8 cellular contexts compared by ENCODE assay signal in the genomic region with DNA sequence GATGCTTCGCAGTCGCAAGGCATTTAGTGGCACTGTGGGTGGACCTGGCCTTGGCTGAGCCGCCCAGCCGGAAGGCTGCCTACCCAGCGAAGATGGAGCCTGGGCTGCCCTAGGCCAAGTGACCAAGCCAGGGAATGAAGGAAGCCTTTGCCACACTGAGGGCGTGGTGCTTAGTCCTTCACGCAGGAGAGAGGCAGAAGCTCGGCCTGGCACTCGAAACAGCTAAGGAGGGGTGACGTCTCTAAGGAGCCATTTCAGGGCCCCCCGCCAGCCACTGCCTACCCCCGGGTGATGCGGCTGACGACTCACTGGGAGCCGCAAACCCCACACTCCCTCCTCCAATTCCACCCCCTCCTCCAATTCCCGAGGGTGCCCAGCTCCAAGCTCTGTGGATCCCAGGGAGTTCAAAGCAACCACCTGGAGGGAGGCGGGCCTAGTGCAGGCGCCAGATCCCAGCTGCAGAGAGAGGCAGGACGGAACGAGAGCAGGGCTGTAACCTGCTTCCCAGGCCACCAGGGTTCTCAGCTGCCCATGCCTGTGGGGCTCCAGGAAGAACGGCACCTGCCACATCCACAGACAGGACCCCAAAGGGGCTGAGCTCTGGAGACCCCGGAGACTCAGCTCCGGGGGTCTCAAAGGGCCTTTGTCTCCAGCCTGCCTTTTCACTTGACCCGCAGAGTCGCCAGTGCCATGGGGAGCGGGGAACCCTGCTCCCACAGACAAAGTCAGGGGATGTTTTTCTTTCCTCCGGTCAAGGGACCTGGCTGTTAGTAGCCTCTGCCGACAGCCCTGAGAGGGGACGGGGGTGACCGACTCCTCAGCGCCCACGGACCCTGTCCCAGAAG.
A peak's percentile ranks its signal among the peaks of the same experiment; 100 is the strongest.
DNase-seq lines count a peak whose midpoint lies in the region; ATAC-seq and TF ChIP-seq lines count a peak whose summit lies in the region.

No MANE protein-coding gene starts in this region.

- no peaks in the 10 kb centered on the region for H3K36me3 ChIP-seq in SK-N-MC (ENCODE audit: insufficient read depth, low read length)

- peak overlapping the region; percentile 84 for H3K4me3 Mint-ChIP-seq in activated naive CD4-positive, alpha-beta T cell treated with anti-CD3 and anti-CD28 coated beads, Interleukin-2, amount 10 ng/mL, durations not matched to agents 7 days and 5 days

- H3K36me3 Mint-ChIP-seq in activated naive CD4-positive, alpha-beta T cell treated with anti-CD3 and anti-CD28 coated beads, Interleukin-2, amount 10 ng/mL, durations not matched to agents 7 days and 5 days: no peaks in the 10 kb centered on the region

- H3K27me3 Mint-ChIP-seq in activated naive CD4-positive, alpha-beta T cell treated with anti-CD3 and anti-CD28 coated beads, Interleukin-2, amount 10 ng/mL, durations not matched to agents 7 days and 5 days: peaks cover 3% of the 10 kb centered on the region

- DNase-seq in activated naive CD4-positive, alpha-beta T cell treated with anti-CD3 and anti-CD28 coated beads, Interleukin-2, amount 10 ng/mL, durations not matched to agents 7 days and 5 days: peak; percentile 53
- no peak for DNase-seq in activated naive CD4-positive, alpha-beta T cell treated with Interleukin-2 at 50 U/mL for 16 hours
- DNase-seq in SK-N-MC (ENCODE audit: low read depth, low spot score) (no peak), foreskin keratinocyte (peak in 1 of 2 donors; percentile 33), retinal pigment epithelial cell (ENCODE audit: low read depth) (no peak), HUDEP-2 (lab: John Stamatoyannopoulos, UW; ENCODE audit: unreplicated experiment in 76 of 76) (no peak)

- H3K27ac ChIP-seq in SK-N-MC (no peak overlapping the region), foreskin keratinocyte (no peak overlapping the region)

- H3K4me1 Mint-ChIP-seq in activated naive CD4-positive, alpha-beta T cell treated with anti-CD3 and anti-CD28 coated beads, Interleukin-2, amount 10 ng/mL, durations not matched to agents 7 days and 5 days: peaks cover 18% of the 10 kb centered on the region

- CTCF ChIA-PET in activated naive CD4-positive, alpha-beta T cell treated with anti-CD3 and anti-CD28 coated beads, Interleukin-2, amount 10 ng/mL, durations not matched to agents 7 days and 5 days (lab: Charles Lee): interaction anchor here (1.2 to 1.9 kb wide), 2 partner anchors 11 to 78 kb away, joined by 3 to 8 read pairs; no protein-coding TSS in a partner anchor

- H3K9me3 ChIP-seq in SK-N-MC (ENCODE audit: low read depth, low read length): no peaks in the 10 kb centered on the region

- H3K27me3 ChIP-seq in foreskin keratinocyte: peaks cover 23% of the 10 kb centered on the region

- H3K4me1 ChIP-seq in foreskin keratinocyte: no peaks in the 10 kb centered on the region

- no peaks in the 10 kb centered on the region for H3K9me3 Mint-ChIP-seq in activated naive CD4-positive, alpha-beta T cell treated with anti-CD3 and anti-CD28 coated beads, Interleukin-2, amount 10 ng/mL, durations not matched to agents 7 days and 5 days

- ATAC-seq in foreskin keratinocyte: peak; percentile 52
- ATAC-seq in HG02759 (IDR thresholded peaks at IDR 0.05; ENCODE audit: unreplicated experiment): no peak
- no peak for ATAC-seq in GM19455 (IDR thresholded peaks at IDR 0.05; ENCODE audit: unreplicated experiment)

- peak overlapping the region; percentile 66 for H3K9ac ChIP-seq in SK-N-MC (ENCODE audit: insufficient read length)

- H3K27ac Mint-ChIP-seq in activated naive CD4-positive, alpha-beta T cell treated with anti-CD3 and anti-CD28 coated beads, Interleukin-2, amount 10 ng/mL, durations not matched to agents 7 days and 5 days: peak overlapping the region; percentile 90

- TF ChIP-seq CTCF in foreskin keratinocyte (conservative IDR thresholded peaks at IDR 0.05): peak; percentile 11
- peak; percentile 24 for TF ChIP-seq CTCF in retinal pigment epithelial cell (conservative IDR thresholded peaks at IDR 0.05; ENCODE audit: low read depth, low read length)

- H3K4me3 ChIP-seq in SK-N-MC (peak overlapping the region; percentile 77), retinal pigment epithelial cell (ENCODE audit: low read length) (peak overlapping the region; percentile 53)
